Comparison of ENCODE assay signal across 29 cellular contexts in genomic region chr10:59350558-59350957, GRCh38. TPM values are rescaled to one million over a fixed set of nuclear protein-coding genes. Genes with fewer than 3 reads are reported as not detected.
"Had no signal": no experiment of that assay in that cellular context is flagged by ENCODE, and none has a peak within 500 bp of the region (broad histone marks: within the 10 kb centered on the region; RNA-seq: fewer than 3 reads in every experiment).

No MANE protein-coding gene starts in this region.

- H3K27me3 ChIP-seq: colonic mucosa, esophagus muscularis mucosa, foreskin keratinocyte, gastroesophageal sphincter, heart left ventricle, hepatocyte, neutrophil, pancreas, testis, tibial artery, uterus had no signal

- H3K36me3 ChIP-seq: colonic mucosa, neutrophil, pancreas, uterus had no signal

- H3K27ac ChIP-seq: colonic mucosa, foreskin keratinocyte, heart left ventricle, hepatocyte, neutrophil, pancreas, testis, tibial artery, uterus had no signal

- H3K4me1 ChIP-seq: colonic mucosa, foreskin keratinocyte, pancreas, tibial artery, uterus had no signal

- H3K4me2 ChIP-seq: hepatocyte, smooth muscle cell had no signal

- DNase-seq: colonic mucosa; effector memory CD4-positive, alpha-beta T cell; foreskin keratinocyte; heart left ventricle; kidney; mesenchymal stem cell; mucosa of descending colon; naive B cell; pancreas; stimulated activated CD4-positive, alpha-beta T cell treated with anti-CD3 and anti-CD28 coated beads, Interleukin-12 subunit alpha, Interleukin-12 subunit beta, amount 100 ng/mL, for 4 hours; stimulated activated CD4-positive, alpha-beta T cell treated with anti-CD3 and anti-CD28 coated beads, Interleukin-1b, Interleukin-23, amount 100 ng/mL, for 48 hours; stimulated activated CD4-positive, alpha-beta T cell treated with anti-CD3 and anti-CD28 coated beads, Interleukin-4, amount 100 ng/mL, for 1 hour; stimulated activated CD8-positive, alpha-beta memory T cell treated with anti-CD3 and anti-CD28 coated beads, Interleukin-4, amount 100 ng/mL, for 48 hours; stimulated activated naive CD4-positive, alpha-beta T cell; stimulated activated naive CD8-positive, alpha-beta T cell treated with anti-CD3 and anti-CD28 coated beads, Interleukin-15, amount 100 ng/mL, for 72 hours; testis; tibial artery; uterus had no signal

- H3K9me3 ChIP-seq: colonic mucosa, esophagus muscularis mucosa, gastroesophageal sphincter, heart left ventricle, mucosa of descending colon, neutrophil, pancreas, testis, tibial artery, uterus had no signal

- H2AFZ ChIP-seq: hepatocyte had no signal

- H3K79me2 ChIP-seq: hepatocyte had no signal

- H3K4me3 ChIP-seq: colonic mucosa, esophagus muscularis mucosa, gastroesophageal sphincter, heart left ventricle, hepatocyte, lung, mucosa of descending colon, pancreas, smooth muscle cell, testis, tibial artery, uterus had no signal

- ATAC-seq: foreskin keratinocyte; gastroesophageal sphincter; heart left ventricle; left lobe of liver; mucosa of descending colon; natural killer cell treated with Interleukin-12 subunit alpha and Interleukin-12 subunit beta and Interleukin-15 and Interleukin-18, amount 100 ng/mL, for 72 hours; pancreas; sciatic nerve; stimulated activated naive CD8-positive, alpha-beta T cell treated with anti-CD3 and anti-CD28 coated beads, Interleukin-15, amount 100 ng/mL, for 72 hours had no signal

RNA-seq across cellular contexts. Expression of gene FAM13C, which starts 11.8 kb away (rescaled TPM):
- total RNA-seq: endothelial cell of umbilical vein; epithelial cell of proximal tubule; natural killer cell treated with Interleukin-12 subunit alpha and Interleukin-12 subunit beta and Interleukin-15 and Interleukin-18, amount 100 ng/mL, for 72 hours; smooth muscle cell had no signal
- polyA plus RNA-seq: smooth muscle cell had no signal
